Comparison of ENCODE assay signal across 29 cellular contexts in genomic region chr7:464177-464711, GRCh38. TPM values are rescaled to one million over a fixed set of nuclear protein-coding genes. Genes with fewer than 3 reads are reported as not detected.
A peak's percentile ranks its signal among the peaks of the same experiment; 100 is the strongest.
DNase-seq lines count a peak whose midpoint lies in the region; ATAC-seq, FAIRE-seq and TF ChIP-seq lines count a peak whose summit lies in the region.
"Had no signal": no experiment of that assay in that cellular context is flagged by ENCODE, and none has a peak within 500 bp of the region (broad histone marks: within the 10 kb centered on the region; RNA-seq: fewer than 3 reads in every experiment).

No MANE protein-coding gene starts in this region.

- H3K4ac ChIP-seq in H1 (replicated peaks; ENCODE audit: insufficient read length, low read depth, low read length): no peak overlapping the region

- H3K23me2 ChIP-seq in H1 (ENCODE audit: low read depth, low read length): peaks cover 9% of the 10 kb centered on the region; the same call in 1 of the 2 replicates

- TF ChIP-seq CTCF in activated CD8-positive, alpha-beta T cell treated with anti-CD3 and anti-CD28 coated beads for 36 hours (IDR thresholded peaks at IDR 0.05): no peak
- TF ChIP-seq CTCF in H1 (IDR thresholded peaks at IDR 0.05; ENCODE audit: control extremely low read depth in 1 of 3, insufficient read depth in 1 of 3, low read depth in 1 of 3, low read length in 3 of 3) (no peak), osteocyte (IDR thresholded peaks at IDR 0.05) (no peak), upper lobe of right lung (IDR thresholded peaks at IDR 0.05) (no peak)

- no peak overlapping the region for H4K91ac ChIP-seq in H1 (replicated peaks; ENCODE audit: insufficient read length, low read length)

- no peak for FAIRE-seq in H1 (lab: Jason Lieb, UNC)
- FAIRE-seq: frontal cortex had no signal

- no peak for TF ChIP-seq EP300 in H1 (IDR thresholded peaks at IDR 0.05; ENCODE audit: borderline replicate concordance in 1 of 2, low read depth in 2 of 2, low read length in 2 of 2)

- peaks cover 0 to 2% of the 10 kb centered on the region in 2 experiments for H4K20me1 ChIP-seq in H1 (replicated peaks in 1 of 2; ENCODE audit: control insufficient read depth in 1 of 2, insufficient read depth in 2 of 2, low read length in 2 of 2)

- no peak overlapping the region for H2AK5ac ChIP-seq in H1 (ENCODE audit: low read depth, low read length)

- H3K27ac Mint-ChIP-seq in activated CD8-positive, alpha-beta T cell treated with anti-CD3 and anti-CD28 coated beads for 36 hours: no peak overlapping the region
- H3K27ac Mint-ChIP-seq in activated CD8-positive, alpha-beta T cell treated with anti-CD3 and anti-CD28 coated beads, Interleukin-2, amount 10 ng/mL, durations not matched to agents 7 days and 5 days: no peak overlapping the region
- H3K27ac Mint-ChIP-seq in osteocyte (ENCODE audit: unreplicated experiment): peak overlapping the region; percentile 88
- H3K27ac Mint-ChIP-seq: activated T-cell treated with anti-CD3 and anti-CD28 coated beads, Interleukin-2, amount 50 U/mL, for 72 hours; naive thymus-derived CD4-positive, alpha-beta T cell; stimulated activated naive CD8-positive, alpha-beta T cell treated with anti-CD3 and anti-CD28 coated beads, Interleukin-15, amount 100 ng/mL, for 72 hours had no signal

- no peaks in the 10 kb centered on the region for H3K27me3 ChIP-seq in H1 (replicated peaks in 1 of 4; ENCODE audit: control insufficient read depth in 3 of 4, extremely low read depth in 1 of 4, insufficient read depth in 3 of 4, low read length in 3 of 4)
- H3K27me3 ChIP-seq in upper lobe of right lung: no peaks in the 10 kb centered on the region
- H3K27me3 ChIP-seq: adrenal gland, brain microvascular endothelial cell, thyroid gland had no signal

- H2BK120ac ChIP-seq in H1 (replicated peaks; ENCODE audit: low read depth, low read length): no peak overlapping the region

- H2BK15ac ChIP-seq in H1 (ENCODE audit: low read length): no peak overlapping the region; the same call in 1 of the 2 replicates

- 92% methylated on average over 17 of the region's 19 CpGs; no CpG with 5 or more reads in 1 of the 2 experiments for WGBS in H1 (ENCODE audit: extremely low coverage in 1 of 2, insufficient coverage in 1 of 2, insufficient read length in 1 of 2, insufficient replicate concordance in 2 of 2, low coverage in 1 of 2, low lambda C conversion rate in 2 of 2, missing lambda C conversion rate in 1 of 2), 2 experiments

- TF ChIP-seq POLR2A in H1 (IDR thresholded peaks at IDR 0.05; ENCODE audit: control extremely low read depth in 1 of 2, low read depth in 2 of 2, low read length in 2 of 2): no peak

- POLR2A ChIA-PET in activated CD8-positive, alpha-beta T cell treated with anti-CD3 and anti-CD28 coated beads for 36 hours (lab: Charles Lee): no interaction called here
- POLR2A ChIA-PET in activated CD8-positive, alpha-beta T cell treated with anti-CD3 and anti-CD28 coated beads, Interleukin-2, amount 10 ng/mL, durations not matched to agents 7 days and 5 days (lab: Charles Lee): no interaction called here
- POLR2A ChIA-PET in H1 (lab: Charles Lee; ENCODE audit: partially characterized antibody): interaction anchor here (0.6 kb wide), 1 partner anchor 345 kb away, joined by 3 read pairs; no protein-coding TSS in a partner anchor

- H2BK20ac ChIP-seq in H1 (ENCODE audit: low read length): no peak overlapping the region

- no peaks in the 10 kb centered on the region for H3K36me3 ChIP-seq in H1 (ENCODE audit: control insufficient read depth in 2 of 4, insufficient read depth in 4 of 4, low read length in 3 of 4)
- H3K36me3 ChIP-seq in upper lobe of right lung: no peaks in the 10 kb centered on the region
- H3K36me3 ChIP-seq: adrenal gland, brain microvascular endothelial cell, heart right ventricle, thyroid gland had no signal

- H3K79me2 ChIP-seq in H1 (ENCODE audit: control insufficient read depth in 1 of 2, insufficient read depth in 2 of 2, low read length in 2 of 2): no peaks in the 10 kb centered on the region

- peak; percentile 0 for DNase-seq in activated CD8-positive, alpha-beta T cell treated with anti-CD3 and anti-CD28 coated beads for 36 hours
- no peak for DNase-seq in activated CD8-positive, alpha-beta T cell treated with anti-CD3 and anti-CD28 coated beads, Interleukin-2, amount 10 ng/mL, durations not matched to agents 7 days and 5 days
- DNase-seq in H1 (ENCODE audit: low read depth in 1 of 2, low spot score in 2 of 2) (peak in 1 of 2 experiments; percentile 46), osteocyte (ENCODE audit: extremely low spot score, unreplicated experiment) (peak; percentile 79), upper lobe of right lung (peak; percentile 52), cerebellar nuclear complex (lab: John Stamatoyannopoulos, UW) (no peak), NCI-H2171 treated with DMSO at 0.1 percent for 48 hours (lab: John Stamatoyannopoulos, UW) (no peak), T-helper 2 cell (no peak)
- DNase-seq: activated CD4-positive, alpha-beta T cell treated with anti-CD3 and anti-CD28 coated beads, Interleukin-2, amount 50 U/mL, for 4 hours; activated T-cell treated with anti-CD3 and anti-CD28 coated beads, Interleukin-2, amount 50 U/mL, for 72 hours; brain microvascular endothelial cell; DMS79 treated with DMSO at 0.1 percent for 48 hours; GDM1; Kasumi-1; kidney glomerular epithelial cell; midbrain; NCI-H1436 treated with DMSO at 0.1 percent for 48 hours; NCI-H2081 treated with DMSO at 0.1 percent for 48 hours; SIG-M5; stimulated activated CD8-positive, alpha-beta memory T cell treated with anti-CD3 and anti-CD28 coated beads, Interleukin-4, amount 100 ng/mL, for 48 hours; stimulated activated naive CD8-positive, alpha-beta T cell treated with anti-CD3 and anti-CD28 coated beads, Interleukin-15, amount 100 ng/mL, for 72 hours; T1000 had no signal

- H3K23ac ChIP-seq in H1 (ENCODE audit: insufficient read length): no peak overlapping the region

- intact Hi-C loops in activated CD8-positive, alpha-beta T cell treated with anti-CD3 and anti-CD28 coated beads for 36 hours (cut with micrococcal nuclease): no loop called here
- intact Hi-C loops in upper lobe of right lung (cut with DNase I): no loop called here

- H3K27me3 Mint-ChIP-seq in activated CD8-positive, alpha-beta T cell treated with anti-CD3 and anti-CD28 coated beads for 36 hours: no peaks in the 10 kb centered on the region
- no peaks in the 10 kb centered on the region for H3K27me3 Mint-ChIP-seq in activated CD8-positive, alpha-beta T cell treated with anti-CD3 and anti-CD28 coated beads, Interleukin-2, amount 10 ng/mL, durations not matched to agents 7 days and 5 days (ENCODE audit: low read depth)
- H3K27me3 Mint-ChIP-seq in osteocyte (ENCODE audit: unreplicated experiment): no peaks in the 10 kb centered on the region
- H3K27me3 Mint-ChIP-seq: naive thymus-derived CD4-positive, alpha-beta T cell; stimulated activated naive CD8-positive, alpha-beta T cell treated with anti-CD3 and anti-CD28 coated beads, Interleukin-15, amount 100 ng/mL, for 72 hours had no signal

- H3K36me3 Mint-ChIP-seq in activated CD8-positive, alpha-beta T cell treated with anti-CD3 and anti-CD28 coated beads for 36 hours (ENCODE audit: low read depth): no peaks in the 10 kb centered on the region
- no peaks in the 10 kb centered on the region for H3K36me3 Mint-ChIP-seq in activated CD8-positive, alpha-beta T cell treated with anti-CD3 and anti-CD28 coated beads, Interleukin-2, amount 10 ng/mL, durations not matched to agents 7 days and 5 days (ENCODE audit: low read depth)
- H3K36me3 Mint-ChIP-seq in osteocyte (ENCODE audit: unreplicated experiment): no peaks in the 10 kb centered on the region

- H2BK5ac ChIP-seq in H1 (ENCODE audit: low read depth, low read length): no peak overlapping the region

- H3K9me3 ChIP-seq in H1 (ENCODE audit: insufficient read depth in 2 of 2, low read depth in 1 of 2, low read length in 1 of 2): 0 out of 4 replicates have a peak, but pooled peaks cover 0 to 4% of the 10 kb centered on the region in 2 experiments
- no peaks in the 10 kb centered on the region for H3K9me3 ChIP-seq in upper lobe of right lung
- H3K9me3 ChIP-seq: adrenal gland, thyroid gland had no signal

- H3K9me3 Mint-ChIP-seq in activated CD8-positive, alpha-beta T cell treated with anti-CD3 and anti-CD28 coated beads for 36 hours: peaks cover 13% of the 10 kb centered on the region
- H3K9me3 Mint-ChIP-seq in activated CD8-positive, alpha-beta T cell treated with anti-CD3 and anti-CD28 coated beads, Interleukin-2, amount 10 ng/mL, durations not matched to agents 7 days and 5 days (ENCODE audit: insufficient read depth): peaks cover 4% of the 10 kb centered on the region
- peaks cover 9% of the 10 kb centered on the region for H3K9me3 Mint-ChIP-seq in osteocyte (ENCODE audit: unreplicated experiment)

- no peak overlapping the region for H3K56ac ChIP-seq in H1 (replicated peaks; ENCODE audit: insufficient read length, low read depth, low read length)

- H3K4me2 ChIP-seq in H1 (ENCODE audit: insufficient read depth in 1 of 2, low read depth in 2 of 2, low read length in 2 of 2): no peak overlapping the region

- peaks cover 12% of the 10 kb centered on the region for H3K4me1 Mint-ChIP-seq in activated CD8-positive, alpha-beta T cell treated with anti-CD3 and anti-CD28 coated beads for 36 hours (ENCODE audit: low read depth)
- peaks cover 4% of the 10 kb centered on the region for H3K4me1 Mint-ChIP-seq in activated CD8-positive, alpha-beta T cell treated with anti-CD3 and anti-CD28 coated beads, Interleukin-2, amount 10 ng/mL, durations not matched to agents 7 days and 5 days (ENCODE audit: low read depth)
- H3K4me1 Mint-ChIP-seq in osteocyte (ENCODE audit: unreplicated experiment): peaks cover 55% of the 10 kb centered on the region

- H4K8ac ChIP-seq in H1 (ENCODE audit: extremely low read depth, insufficient read depth, low read length): no peak overlapping the region

- no peak overlapping the region for H3K18ac ChIP-seq in H1 (ENCODE audit: extremely low read depth, low read length)

- no peak overlapping the region for H4K5ac ChIP-seq in H1 (ENCODE audit: insufficient read length, low read depth, low read length)

- H3K4me1 ChIP-seq in H1 (replicated peaks in 1 of 4; ENCODE audit: control insufficient read depth in 3 of 4, insufficient read depth in 4 of 4, low read length in 3 of 4): peaks cover 0 to 9% (median 7%) of the 10 kb centered on the region in 4 experiments; a peak in 5 of 7 replicates
- H3K4me1 ChIP-seq in upper lobe of right lung: peaks cover 24% of the 10 kb centered on the region
- H3K4me1 ChIP-seq: adrenal gland had no signal

- no peak overlapping the region for H3K14ac ChIP-seq in H1 (ENCODE audit: insufficient read length)

- H3K4me3 ChIP-seq in H1 (ENCODE audit: extremely low read depth in 1 of 4, insufficient read depth in 2 of 4, low read depth in 3 of 4, low read length in 4 of 4) (no peak overlapping the region), upper lobe of right lung (no peak overlapping the region)
- H3K4me3 ChIP-seq: adrenal gland, heart right ventricle, thyroid gland had no signal

- TF ChIP-seq RAD21 in H1 (IDR thresholded peaks at IDR 0.05 in 1 of 2, conservative IDR thresholded peaks at IDR 0.05 in 1 of 2; ENCODE audit: low read depth in 2 of 2, low read length in 2 of 2): no peak

- H2AFZ ChIP-seq in H1 (ENCODE audit: low read length): 0 out of 2 replicates have a peak overlapping the region, but pooled peaks have one; percentile 47

- H3K9ac ChIP-seq in H1 (replicated peaks in 1 of 4; ENCODE audit: extremely low read depth in 1 of 4, low read depth in 3 of 4, low read length in 3 of 4): no peak overlapping the region

- CTCF ChIA-PET in activated CD8-positive, alpha-beta T cell treated with anti-CD3 and anti-CD28 coated beads for 36 hours (lab: Charles Lee): no interaction called here
- CTCF ChIA-PET in activated CD8-positive, alpha-beta T cell treated with anti-CD3 and anti-CD28 coated beads, Interleukin-2, amount 10 ng/mL, durations not matched to agents 7 days and 5 days (lab: Charles Lee): no interaction called here
- CTCF ChIA-PET in H1 (lab: Charles Lee; ENCODE audit: partially characterized antibody): interaction anchor here (0.6 kb wide), 1 partner anchor 75 kb away, joined by 3 read pairs; no protein-coding TSS in a partner anchor

- H3K4me3 Mint-ChIP-seq in activated CD8-positive, alpha-beta T cell treated with anti-CD3 and anti-CD28 coated beads for 36 hours: no peak overlapping the region
- H3K4me3 Mint-ChIP-seq in activated CD8-positive, alpha-beta T cell treated with anti-CD3 and anti-CD28 coated beads, Interleukin-2, amount 10 ng/mL, durations not matched to agents 7 days and 5 days: no peak overlapping the region
- peak overlapping the region; percentile 29 for H3K4me3 Mint-ChIP-seq in osteocyte (ENCODE audit: unreplicated experiment)
- H3K4me3 Mint-ChIP-seq: activated T-cell treated with anti-CD3 and anti-CD28 coated beads, Interleukin-2, amount 50 U/mL, for 72 hours; naive thymus-derived CD4-positive, alpha-beta T cell; stimulated activated naive CD8-positive, alpha-beta T cell treated with anti-CD3 and anti-CD28 coated beads, Interleukin-15, amount 100 ng/mL, for 72 hours had no signal

- no peaks in the 10 kb centered on the region for H3K79me1 ChIP-seq in H1 (ENCODE audit: low read depth, low read length)

- no peak overlapping the region for H2BK12ac ChIP-seq in H1 (ENCODE audit: low read depth, low read length)

- no peak overlapping the region for H3K27ac ChIP-seq in H1 (ENCODE audit: low read depth, low read length)
- H3K27ac ChIP-seq in upper lobe of right lung: no peak overlapping the region
- H3K27ac ChIP-seq: brain microvascular endothelial cell, heart right ventricle, thyroid gland had no signal

- ATAC-seq in activated CD8-positive, alpha-beta T cell treated with anti-CD3 and anti-CD28 coated beads for 36 hours: no peak
- no peak for ATAC-seq in activated CD8-positive, alpha-beta T cell treated with anti-CD3 and anti-CD28 coated beads, Interleukin-2, amount 10 ng/mL, durations not matched to agents 7 days and 5 days
- ATAC-seq in upper lobe of right lung: no peak
- ATAC-seq: activated T-cell treated with anti-CD3 and anti-CD28 coated beads, Interleukin-2, amount 50 U/mL, for 72 hours; HCT116; naive thymus-derived CD4-positive, alpha-beta T cell; Panc1; stimulated activated naive CD8-positive, alpha-beta T cell treated with anti-CD3 and anti-CD28 coated beads, Interleukin-15, amount 100 ng/mL, for 72 hours had no signal

RNA-seq across cellular contexts. Expression of gene PDGFA, which starts 55.4 kb away (rescaled TPM):
- 10 to 100 TPM; 16.7 to 18.8 TPM for total RNA-seq in activated CD8-positive, alpha-beta T cell treated with anti-CD3 and anti-CD28 coated beads for 36 hours
- total RNA-seq in activated CD8-positive, alpha-beta T cell treated with anti-CD3 and anti-CD28 coated beads, Interleukin-2, amount 10 ng/mL, durations not matched to agents 7 days and 5 days: under 1 TPM; 0.50 to 0.79 TPM
- total RNA-seq in H1 (2021; fragmentation: NEBNext Ultra II Directional; extraction: Animal tissue kit (Norgen Biotek cat#: 25700)): 38.0 and 43.0 TPM in 2 replicates
- 21.1 and 22.3 TPM in 2 replicates for polyA plus RNA-seq in H1 (2011; rRNA removed)
- 18.1 TPM for polyA plus RNA-seq in H1 (2011; cell fraction: cytosol; rRNA removed)
- 42.6 TPM for polyA plus RNA-seq in H1 (2011; cell fraction: nucleus; rRNA removed)
- 42.0 to 59.5 TPM (median 51.8 TPM) in 4 replicates for polyA plus RNA-seq in H1 (2012, experiment 1 of 2)
- 33.3 TPM for polyA plus RNA-seq in H1 (2012, experiment 2 of 2)
- 34.8 TPM for polyA plus RNA-seq in H1 (2013, experiment 1 of 2)
- polyA plus RNA-seq in H1 (2013, experiment 2 of 2): 38.8 TPM
- 46.5 and 53.1 TPM in 2 replicates for polyA minus RNA-seq in H1 (2011; rRNA and poly(A)+ RNA removed)
- polyA minus RNA-seq in H1 (2011; cell fraction: cytosol; rRNA and poly(A)+ RNA removed): 78.2 TPM
- 31.0 TPM for polyA minus RNA-seq in H1 (2011; cell fraction: nucleus; rRNA and poly(A)+ RNA removed)
- total RNA-seq in osteocyte: 92.0 and 93.6 TPM in 2 replicates
- total RNA-seq in upper lobe of right lung: 57.1 TPM
- polyA plus RNA-seq: naive thymus-derived CD4-positive, alpha-beta T cell had no signal

Comparison
In these comparisons a context has a peak if more than half of its experiments do, and no peak if none do; other contexts are left out.
1. DNase-seq: peak in activated CD8-positive, alpha-beta T cell treated with anti-CD3 and anti-CD28 coated beads for 36 hours (single experiment), osteocyte (single experiment) and upper lobe of right lung (single experiment); none in activated CD8-positive, alpha-beta T cell treated with anti-CD3 and anti-CD28 coated beads, Interleukin-2, amount 10 ng/mL, durations not matched to agents 7 days and 5 days (single experiment), cerebellar nuclear complex (0 of 2), NCI-H2171 treated with DMSO at 0.1 percent for 48 hours (single experiment) and T-helper 2 cell (0 of 5).
2. RNA of gene PDGFA, which starts 55.4 kb away (total RNA-seq): 92.0 to 93.6 TPM in osteocyte, 57.1 TPM in upper lobe of right lung (single experiment), 38.0 to 43.0 TPM in H1 and 16.7 to 18.8 TPM in activated CD8-positive, alpha-beta T cell treated with anti-CD3 and anti-CD28 coated beads for 36 hours; 0.50 to 0.79 TPM in activated CD8-positive, alpha-beta T cell treated with anti-CD3 and anti-CD28 coated beads, Interleukin-2, amount 10 ng/mL, durations not matched to agents 7 days and 5 days; every median in the first group is over 4 times any median in the second.